Comparison of ENCODE assay signal across 10 cellular contexts in the genomic region with DNA sequence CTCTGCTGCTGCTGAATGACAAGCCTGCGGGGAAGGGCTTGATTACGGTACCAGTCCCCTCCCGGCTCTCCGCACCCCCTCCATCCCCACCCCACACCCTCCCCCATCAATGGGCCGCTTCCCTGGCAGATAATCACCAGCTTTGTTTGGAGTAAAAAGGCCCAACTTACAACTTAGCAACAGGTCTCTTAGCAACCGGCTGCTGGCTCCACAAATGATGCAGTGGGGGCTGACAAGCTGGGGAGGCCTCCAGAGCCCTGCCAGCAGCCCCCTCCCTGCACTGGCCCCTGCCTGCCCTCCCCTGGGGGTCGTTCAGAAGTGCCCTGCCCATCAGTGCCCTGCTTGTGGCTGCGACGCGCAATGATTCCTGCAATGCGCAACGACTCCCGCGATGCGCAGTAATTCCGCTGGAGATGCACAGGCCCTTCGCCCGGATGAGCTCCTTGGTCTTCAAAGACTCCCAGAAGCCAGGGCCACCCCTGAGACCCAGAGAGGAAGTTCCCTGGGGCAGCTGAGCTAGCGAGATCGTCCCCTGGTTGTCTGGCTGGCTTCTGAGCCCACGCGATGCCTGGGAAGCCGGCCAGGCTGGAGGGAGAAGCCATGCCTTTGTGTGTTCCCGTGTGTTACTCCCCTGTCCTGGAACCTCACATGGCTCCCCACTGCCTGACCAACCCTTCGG. TPM values are rescaled to one million over a fixed set of nuclear protein-coding genes. Genes with fewer than 3 reads are reported as not detected.
DNase-seq lines count a peak whose midpoint lies in the region; ATAC-seq and TF ChIP-seq lines count a peak whose summit lies in the region.
"Had no signal": no experiment of that assay in that cellular context is flagged by ENCODE, and none has a peak within 500 bp of the region (broad histone marks: within the 10 kb centered on the region; RNA-seq: fewer than 3 reads in every experiment).

No MANE protein-coding gene starts in this region.

- TF ChIP-seq CTCF in prostate gland (IDR thresholded peaks at IDR 0.05) (no peak), Calu3 (IDR thresholded peaks at IDR 0.05; ENCODE audit: unreplicated experiment) (no peak)

- BruUV-seq in Calu3 (replicated peaks; lab: Mats Ljungman, UMichigan): no TSS peak

- ATAC-seq in left ventricle myocardium superior (peak; percentile 94), HG02840 (IDR thresholded peaks at IDR 0.05; ENCODE audit: low FRiP score, unreplicated experiment) (no peak)
- ATAC-seq: activated CD8-positive, alpha-beta T cell treated with anti-CD3 and anti-CD28 coated beads, Interleukin-2, amount 10 ng/mL, durations not matched to agents 7 days and 5 days had no signal

- no peak overlapping the region for H4K91ac ChIP-seq in mesenchymal stem cell (ENCODE audit: low read length)

- TF ChIP-seq POLR2A in prostate gland (IDR thresholded peaks at IDR 0.05): no peak

- H3K27ac ChIP-seq in angular gyrus (ENCODE audit: low read depth, low read length) (peak overlapping the region; percentile 99), prostate gland (no peak overlapping the region), mesenchymal stem cell (ENCODE audit: low read length, poor library complexity, severe bottlenecking) (no peak overlapping the region)

- H3K4me1 ChIP-seq in prostate gland (replicated peaks) (no peaks in the 10 kb centered on the region), mesenchymal stem cell (ENCODE audit: control insufficient read depth, insufficient read depth, low read depth, low read length) (peaks cover 23% of the 10 kb centered on the region)

- no peak overlapping the region for H3K27ac Mint-ChIP-seq in Calu3 (ENCODE audit: unreplicated experiment)
- no peak overlapping the region for H3K27ac Mint-ChIP-seq in activated T-helper 2 cell treated with anti-CD3 and anti-CD28 coated beads, Interferon-gamma antibody, Interleukin-2, Interleukin-4, amounts not matched to agents 10 μg/mL and 5 μg/mL and 100 μg/mL, durations not matched to agents 14 hours and 24 hours and 36 hours
- H3K27ac Mint-ChIP-seq: activated CD8-positive, alpha-beta T cell treated with anti-CD3 and anti-CD28 coated beads, Interleukin-2, amount 10 ng/mL, durations not matched to agents 7 days and 5 days had no signal

- WGBS in prostate gland: 30% methylated on average over 25 of the region's 25 CpGs
- WGBS in mesenchymal stem cell: 76% methylated on average over 25 of the region's 25 CpGs

- H2BK15ac ChIP-seq in mesenchymal stem cell (ENCODE audit: low read depth, poor library complexity, severe bottlenecking): no peak overlapping the region

- no peak overlapping the region for H3K23ac ChIP-seq in mesenchymal stem cell (ENCODE audit: low read length in 2 of 2)

- no peak overlapping the region for H4K8ac ChIP-seq in mesenchymal stem cell (ENCODE audit: low read length)

- H3K4me3 ChIP-seq in prostate gland (no peak overlapping the region), mesenchymal stem cell (ENCODE audit: insufficient read depth in 1 of 2, low read depth in 1 of 2, low read length in 2 of 2) (no peak overlapping the region)

- no peaks in the 10 kb centered on the region for H3K9me3 Mint-ChIP-seq in Calu3 (ENCODE audit: low read depth, unreplicated experiment)
- no peaks in the 10 kb centered on the region for H3K9me3 Mint-ChIP-seq in activated T-helper 2 cell treated with anti-CD3 and anti-CD28 coated beads, Interferon-gamma antibody, Interleukin-2, Interleukin-4, amounts not matched to agents 10 μg/mL and 5 μg/mL and 100 μg/mL, durations not matched to agents 14 hours and 24 hours and 36 hours

- H3K4me2 ChIP-seq in mesenchymal stem cell (ENCODE audit: low read length, poor library complexity, severe bottlenecking): no peak overlapping the region

- H2BK12ac ChIP-seq in mesenchymal stem cell (ENCODE audit: low read length in 2 of 2): no peak overlapping the region

- H2BK5ac ChIP-seq in mesenchymal stem cell (ENCODE audit: low read depth, low read length, poor library complexity, severe bottlenecking): no peak overlapping the region

- H3K9me3 ChIP-seq in prostate gland (no peaks in the 10 kb centered on the region), mesenchymal stem cell (ENCODE audit: control insufficient read depth, low read length) (no peaks in the 10 kb centered on the region)

- H3K14ac ChIP-seq in mesenchymal stem cell (ENCODE audit: low read length in 2 of 2): no peak overlapping the region

- DNase-seq in NCI-H1092 (lab: John Stamatoyannopoulos, UW) (peak; percentile 56), left ventricle myocardium superior (peak; percentile 85), prostate gland (ENCODE audit: low spot score) (peak; percentile 32), Calu3 (no peak), mesenchymal stem cell (no peak)
- DNase-seq in activated T-helper 2 cell treated with anti-CD3 and anti-CD28 coated beads, Interferon-gamma antibody, Interleukin-2, Interleukin-4, amounts not matched to agents 10 μg/mL and 5 μg/mL and 100 μg/mL, durations not matched to agents 14 hours and 24 hours and 36 hours (ENCODE audit: low spot score): no peak
- DNase-seq: activated CD8-positive, alpha-beta T cell treated with anti-CD3 and anti-CD28 coated beads, Interleukin-2, amount 10 ng/mL, durations not matched to agents 7 days and 5 days; effector CD4-positive, alpha-beta T cell had no signal

- H2AK5ac ChIP-seq in mesenchymal stem cell (ENCODE audit: low read length, severe bottlenecking): no peak overlapping the region

- H3K27me3 ChIP-seq in prostate gland (replicated peaks; ENCODE audit: insufficient read depth) (no peaks in the 10 kb centered on the region), mesenchymal stem cell (ENCODE audit: control insufficient read depth in 1 of 2, insufficient read depth in 1 of 2, low read length in 2 of 2) (no peaks in the 10 kb centered on the region)

- H3K4me3 Mint-ChIP-seq in Calu3 (ENCODE audit: low read depth, unreplicated experiment): no peak overlapping the region
- H3K4me3 Mint-ChIP-seq in activated T-helper 2 cell treated with anti-CD3 and anti-CD28 coated beads, Interferon-gamma antibody, Interleukin-2, Interleukin-4, amounts not matched to agents 10 μg/mL and 5 μg/mL and 100 μg/mL, durations not matched to agents 14 hours and 24 hours and 36 hours (ENCODE audit: low read depth): no peak overlapping the region
- H3K4me3 Mint-ChIP-seq: activated CD8-positive, alpha-beta T cell treated with anti-CD3 and anti-CD28 coated beads, Interleukin-2, amount 10 ng/mL, durations not matched to agents 7 days and 5 days had no signal

- CTCF ChIA-PET in Calu3 (lab: Charles Lee): interaction anchor here (0.6 kb wide), 1 partner anchor 277 kb away, joined by 4 read pairs; no protein-coding TSS in a partner anchor

- peaks cover 0 to 3% of the 10 kb centered on the region in 2 donors for H3K36me3 ChIP-seq in prostate gland
- H3K36me3 ChIP-seq in mesenchymal stem cell (ENCODE audit: control insufficient read depth in 1 of 2, insufficient read depth in 2 of 2, low read depth in 1 of 2, low read length in 2 of 2): peaks cover 3 to 45% of the 10 kb centered on the region in 2 experiments

- intact Hi-C loops in left ventricle myocardium superior (cut with micrococcal nuclease) (no loop called here), prostate gland (cut with DNase I) (no loop called here), Calu3 (cut with micrococcal nuclease; ENCODE audit: unreplicated experiment) (no loop called here)
- intact Hi-C loops in activated T-helper 2 cell treated with anti-CD3 and anti-CD28 coated beads, Interferon-gamma antibody, Interleukin-2, Interleukin-4, amounts not matched to agents 10 μg/mL and 5 μg/mL and 100 μg/mL, durations not matched to agents 14 hours and 24 hours and 36 hours (cut with micrococcal nuclease): no loop called here

- H3K4me1 Mint-ChIP-seq in Calu3 (ENCODE audit: low read depth, unreplicated experiment): no peaks in the 10 kb centered on the region
- no peaks in the 10 kb centered on the region for H3K4me1 Mint-ChIP-seq in activated T-helper 2 cell treated with anti-CD3 and anti-CD28 coated beads, Interferon-gamma antibody, Interleukin-2, Interleukin-4, amounts not matched to agents 10 μg/mL and 5 μg/mL and 100 μg/mL, durations not matched to agents 14 hours and 24 hours and 36 hours (ENCODE audit: low read depth)

- no peaks in the 10 kb centered on the region for H3K27me3 Mint-ChIP-seq in Calu3 (ENCODE audit: unreplicated experiment)
- H3K27me3 Mint-ChIP-seq in activated T-helper 2 cell treated with anti-CD3 and anti-CD28 coated beads, Interferon-gamma antibody, Interleukin-2, Interleukin-4, amounts not matched to agents 10 μg/mL and 5 μg/mL and 100 μg/mL, durations not matched to agents 14 hours and 24 hours and 36 hours (ENCODE audit: low read depth): no peaks in the 10 kb centered on the region

- peaks cover 3% of the 10 kb centered on the region for H3K79me1 ChIP-seq in mesenchymal stem cell (replicated peaks; ENCODE audit: low read length, poor library complexity, severe bottlenecking)

- peak overlapping the region in 1 of 2 experiments; percentile 25 for H3K18ac ChIP-seq in mesenchymal stem cell (ENCODE audit: low read depth in 1 of 2, low read length in 2 of 2)

- no peak overlapping the region for H2AFZ ChIP-seq in mesenchymal stem cell (ENCODE audit: low read depth, low read length)

- no peak overlapping the region for H2BK120ac ChIP-seq in mesenchymal stem cell (ENCODE audit: low read depth, low read length)

- no peak overlapping the region for H3K9ac ChIP-seq in mesenchymal stem cell (ENCODE audit: low read length)

- H3K4ac ChIP-seq in mesenchymal stem cell (ENCODE audit: low read depth in 1 of 2, low read length in 2 of 2): no peak overlapping the region

- no peaks in the 10 kb centered on the region for H3K36me3 Mint-ChIP-seq in Calu3 (ENCODE audit: insufficient read depth, unreplicated experiment)
- no peaks in the 10 kb centered on the region for H3K36me3 Mint-ChIP-seq in activated T-helper 2 cell treated with anti-CD3 and anti-CD28 coated beads, Interferon-gamma antibody, Interleukin-2, Interleukin-4, amounts not matched to agents 10 μg/mL and 5 μg/mL and 100 μg/mL, durations not matched to agents 14 hours and 24 hours and 36 hours (ENCODE audit: low read depth)

RNA-seq across cellular contexts. Expression of gene CPNE2, which starts 23.3 kb away (rescaled TPM):
- total RNA-seq in left ventricle myocardium superior: 11.2 TPM
- 10 to 100 TPM; 22.3 to 23.3 TPM for total RNA-seq in prostate gland
- total RNA-seq in Calu3 (2022): 12.9 and 14.5 TPM in 2 replicates
- total RNA-seq in activated T-helper 2 cell treated with anti-CD3 and anti-CD28 coated beads, Interferon-gamma antibody, Interleukin-2, Interleukin-4, amounts not matched to agents 10 μg/mL and 5 μg/mL and 100 μg/mL, durations not matched to agents 14 hours and 24 hours and 36 hours: 7.6 and 9.9 TPM in 2 replicates
- 37.6 TPM for polyA plus RNA-seq in mesenchymal stem cell (2013, experiment 1 of 2)
- 39.4 TPM for polyA plus RNA-seq in mesenchymal stem cell (2013, experiment 2 of 2)

Comparison
In these comparisons a context has a peak if more than half of its experiments do, and no peak if none do; other contexts are left out.
1. DNase-seq: peak in NCI-H1092 (single experiment), left ventricle myocardium superior (single experiment) and prostate gland (single experiment); none in Calu3 (single experiment), activated T-helper 2 cell treated with anti-CD3 and anti-CD28 coated beads, Interferon-gamma antibody, Interleukin-2, Interleukin-4, amounts not matched to agents 10 μg/mL and 5 μg/mL and 100 μg/mL, durations not matched to agents 14 hours and 24 hours and 36 hours (single experiment) and mesenchymal stem cell (single experiment).